Comparison of ENCODE assay signal across 1 cellular context in the genomic region with DNA sequence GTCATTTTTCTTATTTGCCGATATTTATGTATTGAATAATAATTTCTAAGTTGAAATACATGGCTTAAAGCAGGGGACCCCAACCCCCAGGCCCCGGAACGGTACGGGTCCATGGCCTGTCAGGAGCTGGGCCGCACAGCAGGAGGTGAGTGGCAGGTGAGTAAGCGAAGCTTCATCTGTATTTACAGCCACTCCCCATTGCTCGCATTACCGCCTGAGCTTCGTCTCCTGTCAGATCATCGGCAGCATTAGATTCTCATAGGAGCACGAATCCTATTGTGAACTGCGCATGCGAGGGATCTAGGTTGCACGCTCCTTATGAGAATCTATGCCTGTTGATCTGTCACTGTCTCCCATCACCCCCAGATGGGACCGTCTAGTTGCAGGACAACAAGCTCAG.
A peak's percentile ranks its signal among the peaks of the same experiment; 100 is the strongest.
TF ChIP-seq lines count a peak whose summit lies in the region.

No MANE protein-coding gene starts in this region.

TF ChIP-seq in HCT116, 20 proteins besides CTCF, POLR2A, EP300 and RAD21:
- TF ChIP-seq SIN3A (IDR thresholded peaks at IDR 0.05; ENCODE audit: low read depth) (0 out of 2 replicates have a peak, but pooled peaks have one; percentile 26), FOSL1 (IDR thresholded peaks at IDR 0.05; ENCODE audit: low read depth) (no peak; the same call in 1 of the 2 replicates)
